11 cellular contexts compared by ENCODE assay signal in the genomic region with DNA sequence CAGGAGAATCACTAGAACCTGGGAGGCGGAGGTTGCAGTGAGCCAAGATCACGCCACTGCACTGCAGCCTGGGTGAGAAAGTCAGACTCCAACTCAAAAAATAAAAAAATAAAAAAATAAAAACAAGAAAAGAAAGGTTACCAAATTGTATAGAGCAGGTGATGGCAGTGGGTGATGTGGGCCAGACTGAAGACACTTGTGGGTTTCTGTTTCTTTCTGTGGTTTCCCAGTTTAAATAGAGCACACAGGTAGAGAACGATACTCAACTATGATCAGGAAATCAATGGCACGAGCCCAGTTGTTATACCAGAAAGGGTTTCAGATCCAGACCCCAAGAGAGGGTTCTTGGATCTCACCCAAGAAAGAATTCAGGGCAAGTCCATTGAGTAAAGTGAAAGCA.
DNase-seq lines count a peak whose midpoint lies in the region; ATAC-seq and TF ChIP-seq lines count a peak whose summit lies in the region.
"Had no signal": no experiment of that assay in that cellular context is flagged by ENCODE, and none has a peak within 500 bp of the region (broad histone marks: within the 10 kb centered on the region; RNA-seq: fewer than 3 reads in every experiment).

No MANE protein-coding gene starts in this region.

- no peaks in the 10 kb centered on the region for H3K36me3 ChIP-seq in GM06990 (ENCODE audit: control insufficient read depth, insufficient read depth, low read length)
- H3K36me3 ChIP-seq in OCI-LY3 (replicated peaks; ENCODE audit: low read depth, low read length): no peaks in the 10 kb centered on the region

- TF ChIP-seq CTCF in GM06990 (IDR thresholded peaks at IDR 0.05; ENCODE audit: insufficient read depth, low read length, poor library complexity, severe bottlenecking) (no peak), OCI-LY3 (IDR thresholded peaks at IDR 0.05; ENCODE audit: low read depth, low read length) (no peak)

- no peak overlapping the region for H3K9ac ChIP-seq in OCI-LY3 (ENCODE audit: low read length)

- no peak overlapping the region for H3K4me3 ChIP-seq in GM06990 (replicated peaks; ENCODE audit: low read depth, low read length)
- peak overlapping the region; percentile 24; the same call in 1 of the 2 replicates for H3K4me3 ChIP-seq in OCI-LY3 (ENCODE audit: low read length)

- peak overlapping the region; percentile 64 for H3K27ac ChIP-seq in OCI-LY3 (ENCODE audit: low read length)
- H3K27ac ChIP-seq in substantia nigra (ENCODE audit: low read depth, low read length, poor library complexity, severe bottlenecking): no peak overlapping the region
- H3K27ac ChIP-seq: RWPE1 had no signal

- no peaks in the 10 kb centered on the region for H3K79me2 ChIP-seq in OCI-LY3 (ENCODE audit: low read length)

- H3K4me1 ChIP-seq in OCI-LY3 (ENCODE audit: low read length): peaks cover 60% of the 10 kb centered on the region

- H3K27me3 ChIP-seq in GM06990 (replicated peaks; ENCODE audit: control insufficient read depth, insufficient read depth, low read length) (no peaks in the 10 kb centered on the region), OCI-LY3 (ENCODE audit: low read depth, low read length) (peaks cover 2% of the 10 kb centered on the region; the same call in 1 of the 2 replicates)

- no peaks in the 10 kb centered on the region for H4K20me1 ChIP-seq in OCI-LY3 (ENCODE audit: insufficient read depth, low read length)

- ATAC-seq in GM19043 (IDR thresholded peaks at IDR 0.05; ENCODE audit: low read depth, unreplicated experiment) (peak; percentile 81), HG02870 (IDR thresholded peaks at IDR 0.05; ENCODE audit: unreplicated experiment) (peak; percentile 70), SK-N-SH treated with all-trans-retinoic acid at 6 μM for 48 hours (no peak)

- H3K4me2 ChIP-seq in OCI-LY3 (ENCODE audit: low read length): peak overlapping the region; percentile 73

- H3K9me3 ChIP-seq in OCI-LY3 (ENCODE audit: insufficient read depth, low read length): no peaks in the 10 kb centered on the region

- peak; percentile 58 for DNase-seq in GM06990 (ENCODE audit: extremely low read depth, insufficient read length)
- DNase-seq in NCI-H510A (lab: John Stamatoyannopoulos, UW): no peak
- DNase-seq in putamen (ENCODE audit: low spot score): no peak
- no peak for DNase-seq in substantia nigra (lab: John Stamatoyannopoulos, UW)
- DNase-seq: caudate nucleus, NCI-H1105 had no signal

- H2AFZ ChIP-seq in OCI-LY3 (ENCODE audit: low read depth, low read length): no peak overlapping the region

TF ChIP-seq in SK-N-SH treated with all-trans-retinoic acid at 6 μM for 48 hours, 23 proteins besides CTCF, POLR2A, EP300 and RAD21:
- no peak for TF ChIP-seq TCF4 (CRISPR knock-in tag; IDR thresholded peaks at IDR 0.05; ENCODE audit: borderline replicate concordance)
- TF ChIP-seq POU6F1 (CRISPR knock-in tag; IDR thresholded peaks at IDR 0.05; ENCODE audit: borderline replicate concordance, low read depth): no peak
- no peak for TF ChIP-seq ZFP3 (CRISPR knock-in tag; IDR thresholded peaks at IDR 0.05)
- TF ChIP-seq CREB5 (CRISPR knock-in tag; IDR thresholded peaks at IDR 0.05; ENCODE audit: low read depth): no peak
- TF ChIP-seq ZC3H10 (CRISPR knock-in tag; IDR thresholded peaks at IDR 0.05): no peak
- no peak for TF ChIP-seq CSDC2 (CRISPR knock-in tag; IDR thresholded peaks at IDR 0.05)
- no peak for TF ChIP-seq OSR1 (CRISPR knock-in tag; IDR thresholded peaks at IDR 0.05)
- no peak for TF ChIP-seq PATZ1 (CRISPR knock-in tag; IDR thresholded peaks at IDR 0.05; ENCODE audit: borderline replicate concordance)
- no peak for TF ChIP-seq SNAI2 (CRISPR knock-in tag; IDR thresholded peaks at IDR 0.05)
- TF ChIP-seq ARNTL (CRISPR knock-in tag; IDR thresholded peaks at IDR 0.05; ENCODE audit: borderline replicate concordance, low read depth): no peak
- TF ChIP-seq ISL1 (CRISPR knock-in tag; IDR thresholded peaks at IDR 0.05): no peak
- TF ChIP-seq ZFP30 (CRISPR knock-in tag; IDR thresholded peaks at IDR 0.05): no peak
- TF ChIP-seq, protein P1, sequence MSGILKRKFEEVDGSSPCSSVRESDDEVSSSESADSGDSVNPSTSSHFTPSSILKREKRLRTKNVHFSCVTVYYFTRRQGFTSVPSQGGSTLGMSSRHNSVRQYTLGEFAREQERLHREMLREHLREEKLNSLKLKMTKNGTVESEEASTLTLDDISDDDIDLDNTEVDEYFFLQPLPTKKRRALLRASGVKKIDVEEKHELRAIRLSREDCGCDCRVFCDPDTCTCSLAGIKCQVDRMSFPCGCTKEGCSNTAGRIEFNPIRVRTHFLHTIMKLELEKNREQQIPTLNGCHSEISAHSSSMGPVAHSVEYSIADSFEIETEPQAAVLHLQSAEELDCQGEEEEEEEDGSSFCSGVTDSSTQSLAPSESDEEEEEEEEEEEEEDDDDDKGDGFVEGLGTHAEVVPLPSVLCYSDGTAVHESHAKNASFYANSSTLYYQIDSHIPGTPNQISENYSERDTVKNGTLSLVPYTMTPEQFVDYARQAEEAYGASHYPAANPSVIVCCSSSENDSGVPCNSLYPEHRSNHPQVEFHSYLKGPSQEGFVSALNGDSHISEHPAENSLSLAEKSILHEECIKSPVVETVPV (CRISPR knock-in tag; IDR thresholded peaks at IDR 0.05): no peak
- TF ChIP-seq ZNF70 (CRISPR knock-in tag; IDR thresholded peaks at IDR 0.05): no peak
